In the genomic region with DNA sequence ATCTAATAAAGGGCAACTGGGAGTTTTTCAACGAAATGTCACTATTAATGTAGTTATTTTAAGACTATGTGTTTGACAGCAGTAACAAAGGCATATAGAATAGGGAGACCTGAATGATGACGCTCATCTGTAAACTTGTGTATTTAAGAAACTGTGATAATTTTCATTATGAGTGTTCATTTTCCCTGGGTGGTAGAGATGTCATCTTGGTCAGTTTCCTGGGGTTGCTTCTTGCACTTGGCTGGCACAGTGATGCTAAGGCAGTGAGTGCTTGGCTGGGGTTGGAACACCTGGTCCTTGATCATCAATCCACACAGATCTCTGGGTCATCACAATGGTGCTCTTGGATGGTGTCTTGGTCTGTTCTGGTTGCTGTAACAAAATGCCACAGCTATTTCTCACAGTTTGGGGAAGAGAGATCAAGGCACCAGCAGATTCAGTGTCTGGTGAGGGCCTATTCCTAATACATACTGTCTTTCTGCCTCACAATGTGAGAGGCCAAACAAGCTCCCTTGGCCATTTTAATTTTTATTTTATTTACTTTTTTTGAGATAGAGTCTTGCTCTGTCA, we compare ENCODE assay signal across 19 cellular contexts. TPM values are rescaled to one million over a fixed set of nuclear protein-coding genes. Genes with fewer than 3 reads are reported as not detected.
A peak's percentile ranks its signal among the peaks of the same experiment; 100 is the strongest.
DNase-seq lines count a peak whose midpoint lies in the region; ATAC-seq, FAIRE-seq and TF ChIP-seq lines count a peak whose summit lies in the region.
"Had no signal": no experiment of that assay in that cellular context is flagged by ENCODE, and none has a peak within 500 bp of the region (broad histone marks: within the 10 kb centered on the region; RNA-seq: fewer than 3 reads in every experiment).

No MANE protein-coding gene starts in this region.

- no peaks in the 10 kb centered on the region for H3K79me2 ChIP-seq in GM12878 (ENCODE audit: control insufficient read depth, insufficient read depth, low read length)

- in situ Hi-C loops in GM12878 (cut with MboI), result no loop called here

- TF ChIP-seq CTCF in GM12878 (IDR thresholded peaks at IDR 0.05 in 2 of 3, conservative IDR thresholded peaks at IDR 0.05 in 1 of 3; ENCODE audit: control insufficient read depth in 2 of 3, extremely low read depth in 1 of 3, insufficient read depth in 1 of 3, low read depth in 3 of 3, low read length in 3 of 3), result no peak

- no peak overlapping the region for H3K27ac Mint-ChIP-seq in activated T-cell treated with anti-CD3 and anti-CD28 coated beads, Interleukin-2, amount 50 U/mL, for 72 hours
- no peak overlapping the region for H3K27ac Mint-ChIP-seq in stimulated activated memory B cell treated with anti-CD40 and anti-IgM and Interleukin-4, amounts not matched to agents 10 μg/mL and 1 μg/mL and 100 μg/mL, for 72 hours
- H3K27ac Mint-ChIP-seq: H9 had no signal

- CTCF ChIA-PET in GM12878 (lab: Yijun Ruan, JAX), result interaction anchor here (1.1 to 5.3 kb wide), 4 partner anchors 11 to 57 kb away, joined by 3 to 91 read pairs (median 12); no protein-coding TSS in a partner anchor

- H3K27me3 Mint-ChIP-seq in activated T-cell treated with anti-CD3 and anti-CD28 coated beads, Interleukin-2, amount 50 U/mL, for 72 hours (ENCODE audit: low read depth), result peaks cover 32% of the 10 kb centered on the region
- H3K27me3 Mint-ChIP-seq in stimulated activated memory B cell treated with anti-CD40 and anti-IgM and Interleukin-4, amounts not matched to agents 10 μg/mL and 1 μg/mL and 100 μg/mL, for 72 hours, result no peaks in the 10 kb centered on the region

- H3K4me1 Mint-ChIP-seq in activated T-cell treated with anti-CD3 and anti-CD28 coated beads, Interleukin-2, amount 50 U/mL, for 72 hours (ENCODE audit: low read depth), result peaks cover 8% of the 10 kb centered on the region
- no peaks in the 10 kb centered on the region for H3K4me1 Mint-ChIP-seq in stimulated activated memory B cell treated with anti-CD40 and anti-IgM and Interleukin-4, amounts not matched to agents 10 μg/mL and 1 μg/mL and 100 μg/mL, for 72 hours

- H3K27ac ChIP-seq in GM12878 (ENCODE audit: control insufficient read depth, insufficient read depth), result no peak overlapping the region

- TF ChIP-seq POLR2A in GM12878 (IDR thresholded peaks at IDR 0.05; ENCODE audit: low read depth, low read length), result no peak

- H3K27me3 ChIP-seq in GM12878 (replicated peaks in 1 of 2; ENCODE audit: control insufficient read depth in 2 of 2, insufficient read depth in 2 of 2, low read length in 1 of 2), result no peaks in the 10 kb centered on the region; a peak in 1 of 4 replicates
- H3K27me3 ChIP-seq: BE2C had no signal

- no peak for TF ChIP-seq RAD21 in GM12878 (IDR thresholded peaks at IDR 0.05; ENCODE audit: insufficient read depth, low read depth, low read length)

- SMC1A ChIA-PET in GM12878 (lab: Charles Lee; ENCODE audit: uncharacterized antibody, unreplicated experiment), result interaction anchor here (2.5 to 5.0 kb wide), 2 partner anchors 12 to 54 kb away, joined by 21 to 52 read pairs; no protein-coding TSS in a partner anchor

- peak; percentile 58 to 69 for ATAC-seq in activated T-cell treated with anti-CD3 and anti-CD28 coated beads, Interleukin-2, amount 50 U/mL, for 72 hours (replicated peaks in 1 of 2)
- ATAC-seq in GM19463 (IDR thresholded peaks at IDR 0.05; ENCODE audit: unreplicated experiment), result peak; percentile 44
- ATAC-seq in GM12878, result peak; percentile 45
- peak; percentile 27 for ATAC-seq in stimulated activated memory B cell treated with anti-CD40 and anti-IgM and Interleukin-4, amounts not matched to agents 10 μg/mL and 1 μg/mL and 100 μg/mL, for 72 hours

- POLR2A ChIA-PET in GM12878 (lab: Charles Lee), result interaction anchor here (0.9 kb wide), 1 partner anchor 57 kb away, joined by 3 read pairs; no protein-coding TSS in a partner anchor

- DNase-seq in activated T-cell treated with anti-CD3 and anti-CD28 coated beads, Interleukin-2, amount 50 U/mL, for 72 hours, result no peak
- no peak for DNase-seq in activated T-cell treated with anti-CD3 and anti-CD28 coated beads, Interleukin-2, amount 50 U/mL, for 48 hours
- no peak for DNase-seq in GM12878 (ENCODE audit: low read depth, low spot score)
- DNase-seq in D341Med (ENCODE audit: low spot score), result no peak
- DNase-seq in RKO (ENCODE audit: low spot score), result no peak
- DNase-seq: ACHN; BE2C; C1 segment of cervical spinal cord; CD4-positive, CD25-positive, alpha-beta regulatory T cell; CD8-positive, alpha-beta memory T cell; COR-L47; H9; IMR-90 had no signal

- no TSS peak for BruUV-seq in GM12878 (replicated peaks; lab: Mats Ljungman, UMichigan)

- H3K4me2 ChIP-seq in GM12878 (ENCODE audit: control insufficient read depth, insufficient read depth), result no peak overlapping the region

- peaks cover 2% of the 10 kb centered on the region in 2 donors for H3K36me3 Mint-ChIP-seq in activated T-cell treated with anti-CD3 and anti-CD28 coated beads, Interleukin-2, amount 50 U/mL, for 72 hours (ENCODE audit: insufficient read depth in 2 of 2)
- no peaks in the 10 kb centered on the region for H3K36me3 Mint-ChIP-seq in stimulated activated memory B cell treated with anti-CD40 and anti-IgM and Interleukin-4, amounts not matched to agents 10 μg/mL and 1 μg/mL and 100 μg/mL, for 72 hours
- H3K36me3 Mint-ChIP-seq: CD4-positive, CD25-positive, alpha-beta regulatory T cell had no signal

- H3K4me3 Mint-ChIP-seq in activated T-cell treated with anti-CD3 and anti-CD28 coated beads, Interleukin-2, amount 50 U/mL, for 72 hours, result no peak overlapping the region
- no peak overlapping the region for H3K4me3 Mint-ChIP-seq in stimulated activated memory B cell treated with anti-CD40 and anti-IgM and Interleukin-4, amounts not matched to agents 10 μg/mL and 1 μg/mL and 100 μg/mL, for 72 hours
- H3K4me3 Mint-ChIP-seq: CD4-positive, CD25-positive, alpha-beta regulatory T cell; CD8-positive, alpha-beta memory T cell; H9 had no signal

- H3K9ac ChIP-seq in GM12878 (ENCODE audit: control insufficient read depth, insufficient read depth, low read length), result no peak overlapping the region

- no peak overlapping the region for H3K4me3 ChIP-seq in GM12878

- H3K36me3 ChIP-seq in GM12878 (ENCODE audit: control insufficient read depth in 2 of 2, insufficient read depth in 2 of 2, low read length in 1 of 2), result no peaks in the 10 kb centered on the region
- H3K36me3 ChIP-seq: BE2C had no signal

- H2AFZ ChIP-seq in GM12878 (ENCODE audit: control insufficient read depth, low read depth, low read length), result no peak overlapping the region

- H3K9me3 Mint-ChIP-seq in activated T-cell treated with anti-CD3 and anti-CD28 coated beads, Interleukin-2, amount 50 U/mL, for 72 hours, result no peaks in the 10 kb centered on the region
- H3K9me3 Mint-ChIP-seq in stimulated activated memory B cell treated with anti-CD40 and anti-IgM and Interleukin-4, amounts not matched to agents 10 μg/mL and 1 μg/mL and 100 μg/mL, for 72 hours, result peaks cover 3% of the 10 kb centered on the region
- H3K9me3 Mint-ChIP-seq: H9 had no signal

- 0% methylated on average over 2 of the region's 2 CpGs for WGBS in GM12878 (ENCODE audit: insufficient coverage, insufficient replicate concordance, low lambda C conversion rate, missing lambda C conversion rate)

- intact Hi-C loops in GM12878 (cut with micrococcal nuclease; ENCODE audit: unreplicated experiment), result no loop called here

- TF ChIP-seq EP300 in GM12878 (IDR thresholded peaks at IDR 0.05; ENCODE audit: borderline replicate concordance in 1 of 2, control insufficient read depth in 1 of 2, low read depth in 2 of 2, low read length in 2 of 2), result no peak

- H3K9me3 ChIP-seq in GM12878 (replicated peaks; ENCODE audit: control insufficient read depth, insufficient read depth, low read length), result no peaks in the 10 kb centered on the region; the same call in 2 of the 3 replicates
- H3K9me3 ChIP-seq: BE2C had no signal

- RAD21 ChIA-PET in GM12878 (lab: Charles Lee; ENCODE audit: unreplicated experiment), result interaction anchor here (2.1 kb wide), 1 partner anchor 55 kb away, joined by 6 read pairs; no protein-coding TSS in a partner anchor

- no peaks in the 10 kb centered on the region for H4K20me1 ChIP-seq in GM12878 (ENCODE audit: control insufficient read depth, insufficient read depth)

- FAIRE-seq in GM12878 (lab: Jason Lieb, UNC), result peak; percentile 78
- FAIRE-seq: A204.1, G401.6, H1, HTR-8/SVneo had no signal

- no peaks in the 10 kb centered on the region for H3K4me1 ChIP-seq in GM12878 (ENCODE audit: control insufficient read depth, insufficient read depth, low read length)
- H3K4me1 ChIP-seq: BE2C had no signal

TF ChIP-seq in GM12878, 131 proteins besides CTCF, POLR2A, EP300 and RAD21:
- TF ChIP-seq PAX5 (IDR thresholded peaks at IDR 0.05; ENCODE audit: borderline replicate concordance, low read depth, low read length) (no peak), PAX8 (IDR thresholded peaks at IDR 0.05) (no peak), TCF3 (IDR thresholded peaks at IDR 0.05; ENCODE audit: borderline replicate concordance, insufficient read depth, low read depth, low read length) (no peak)

RNA-seq across cellular contexts. Expression of a gene that starts 7.9 kb away (rescaled TPM):
- total RNA-seq in activated T-cell treated with anti-CD3 and anti-CD28 coated beads, Interleukin-2, amount 50 U/mL, for 72 hours, result 10 to 100 TPM; 28.6 to 34.5 TPM
- total RNA-seq in GM12878 (2013; cell fraction: nucleolus; rRNA removed), result 29.8 and 32.3 TPM in 2 replicates
- total RNA-seq in GM12878 (2014; rRNA removed) (26.0 and 27.8 TPM in 2 replicates), GM12878 (2014; rRNA removed; fragmentation: Illumina TruSeq; extraction: Trizol) (26.1 and 26.9 TPM in 2 replicates), GM12878 (2021) (19.5 and 21.7 TPM in 2 replicates)
- polyA plus RNA-seq in GM12878 (2011; ENCODE audit: low read depth), result 14.0 TPM
- polyA plus RNA-seq in GM12878 (2011; rRNA removed) (55.7 and 78.1 TPM in 2 replicates), GM12878 (2014; fragmentation: Illumina TruSeq; extraction: Trizol) (30.1 and 33.8 TPM in 2 replicates), GM12878 (2014; fragmentation: Nextera tagmentation; extraction: Ambion mirVana) (10 to 100 TPM in 1 of 2 experiments, 1 to 10 TPM in 1; 8.3 to 17.0 TPM), GM12878 (2014; rRNA removed) (23.8 and 25.0 TPM in 2 replicates), GM12878 (2016; fragmentation: Nextera tagmentation; extraction: Ambion mirVana) (10 to 100 TPM; 34.5 to 36.1 TPM)
- 31.5 and 32.3 TPM in 2 replicates for polyA plus RNA-seq in GM12878 (2011; cell fraction: cytosol; rRNA removed)
- 48.8 and 56.5 TPM in 2 replicates for polyA plus RNA-seq in GM12878 (2011; cell fraction: nucleus; rRNA removed)
- 19.4 and 20.6 TPM in 2 replicates for polyA plus RNA-seq in GM12878 (2012)
- polyA minus RNA-seq in GM12878 (2011; rRNA and poly(A)+ RNA removed), result 25.4 and 32.8 TPM in 2 replicates
- polyA minus RNA-seq in GM12878 (2011; cell fraction: cytosol; rRNA and poly(A)+ RNA removed), result 7.5 and 13.1 TPM in 2 replicates
- 12.1 and 14.7 TPM in 2 replicates for polyA minus RNA-seq in GM12878 (2011; cell fraction: nucleus; rRNA and poly(A)+ RNA removed)
